In the genomic region with DNA sequence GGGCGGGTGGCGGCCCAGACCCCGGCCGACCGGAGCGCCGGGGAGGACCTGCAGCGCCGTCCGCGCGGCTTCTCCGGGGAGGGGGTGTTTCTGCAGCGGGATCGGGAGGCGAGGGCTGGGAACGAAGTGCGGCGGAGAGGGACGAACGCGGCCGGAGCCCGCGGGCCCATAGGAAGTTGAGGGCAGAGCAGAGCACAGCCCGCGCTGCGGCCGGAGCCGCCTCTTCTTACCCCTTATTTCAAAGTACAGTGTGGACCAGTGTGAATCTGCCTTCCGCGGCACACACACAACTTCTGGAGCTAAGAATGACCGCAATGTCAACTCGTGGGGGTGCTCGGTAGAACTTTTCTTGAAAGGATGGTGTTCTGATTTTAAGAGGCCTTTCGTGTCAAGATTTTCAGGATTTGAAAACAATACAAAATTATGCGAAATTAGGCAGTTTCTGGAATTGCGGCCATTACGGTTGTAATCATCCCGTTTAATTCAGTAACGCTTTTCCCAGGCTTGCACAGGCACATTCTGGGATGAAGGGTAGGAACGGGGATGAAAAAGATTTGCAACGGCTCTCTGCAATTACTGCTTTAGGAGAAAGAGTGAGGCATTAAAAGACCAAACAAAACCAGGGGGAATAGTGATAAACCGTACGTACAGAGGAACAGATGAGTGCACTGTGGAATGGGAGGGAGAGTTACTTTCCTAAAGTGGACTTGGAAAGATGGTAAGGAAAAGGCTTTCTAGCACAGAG, we compare ENCODE assay signal across 8 cellular contexts. TPM values are rescaled to one million over a fixed set of nuclear protein-coding genes. Genes with fewer than 3 reads are reported as not detected.
DNase-seq lines count a peak whose midpoint lies in the region; ATAC-seq, FAIRE-seq and TF ChIP-seq lines count a peak whose summit lies in the region.

No MANE protein-coding gene starts in this region.

- H3K9me3 ChIP-seq in heart left ventricle: no peaks in the 10 kb centered on the region

- no peak for DNase-seq in D721Med (ENCODE audit: insufficient read length, low spot score)
- DNase-seq in RPMI7951 (ENCODE audit: low read depth): peak; percentile 76
- DNase-seq in heart left ventricle: peak; percentile 57 to 86 (median 72)
- DNase-seq in pons (ENCODE audit: low spot score): peak; percentile 60
- DNase-seq in GOT3 (lab: John Stamatoyannopoulos, UW): no peak

- FAIRE-seq in D721Med (lab: Jason Lieb, UNC): peak; percentile 53

- H3K27me3 ChIP-seq in heart left ventricle: no peaks in the 10 kb centered on the region

- TF ChIP-seq POLR2A in heart left ventricle (IDR thresholded peaks at IDR 0.05): peak in 1 of 2 donors; percentile 22

- peak; percentile 32 for ATAC-seq in GM19452 (IDR thresholded peaks at IDR 0.05; ENCODE audit: unreplicated experiment)
- ATAC-seq in HG03558 (IDR thresholded peaks at IDR 0.05; ENCODE audit: extremely low read depth, unreplicated experiment): peak; percentile 9
- ATAC-seq in heart left ventricle: peak in 3 of 4 donors; percentile 6 to 18 (median 17)

- WGBS in adipose tissue, 3 donors: 0% methylated on average over 43 to 45 of the region's 45 CpGs
- 0 to 1% (median 0%) methylated on average over 20 to 45 of the region's 45 CpGs for WGBS in heart left ventricle, 4 donors

- H3K36me3 ChIP-seq in heart left ventricle: no peaks in the 10 kb centered on the region

- H3K27ac ChIP-seq in adipose tissue (ENCODE audit: low read depth, low read length) (peak overlapping the region; percentile 14), heart left ventricle (peak overlapping the region; percentile 91 to 100 (median 98))

- H3K4me3 ChIP-seq in heart left ventricle: peak overlapping the region; percentile 38 to 85 (median 74)

- TF ChIP-seq CTCF in D721Med (IDR thresholded peaks at IDR 0.05; ENCODE audit: insufficient read depth, missing control alignments) (no peak), heart left ventricle (IDR thresholded peaks at IDR 0.05) (no peak)

- H3K4me1 ChIP-seq in heart left ventricle: peaks cover 6 to 37% (median 20%) of the 10 kb centered on the region in 12 donors

- intact Hi-C loops in heart left ventricle (cut with DNase I): loop anchor here in 6 of 10 donors (2.0 to 10.0 kb wide), 4 partner anchors 34 to 1053 kb away; partner anchors contain the start of gene DIAPH3 (in 2 of the 6)

RNA-seq across cellular contexts. Expression of gene TDRD3, which starts 0.8 kb away (rescaled TPM):
- 7.1 and 9.9 TPM in 2 replicates for total RNA-seq in RPMI7951 (2014; rRNA removed; shearing (Covaris generic))
- 10 to 100 TPM in 2 of 3 donors, 1 to 10 TPM in 1; 8.3 to 12.8 (median 10.5) TPM for polyA plus RNA-seq in adipose tissue
- total RNA-seq in heart left ventricle: 10 to 100 TPM; 17.1 to 56.4 (median 42.1) TPM
- polyA plus RNA-seq in heart left ventricle: 10 to 100 TPM; 13.3 to 16.5 TPM

Comparison
In these comparisons a context has a peak if more than half of its experiments do, and no peak if none do; other contexts are left out.
1. DNase-seq: peak in RPMI7951 (single experiment), heart left ventricle (5 of 5) and pons (single experiment); none in D721Med (single experiment) and GOT3 (single experiment).
2. Peak in every context shown above with its lines, with median percentiles within 50 percentile points of each other: ATAC-seq.